9 cellular contexts compared by ENCODE assay signal in genomic region chr3:194130807-194131589, GRCh38. TPM values are rescaled to one million over a fixed set of nuclear protein-coding genes. Genes with fewer than 3 reads are reported as not detected.
DNase-seq lines count a peak whose midpoint lies in the region; ATAC-seq and TF ChIP-seq lines count a peak whose summit lies in the region.
"Had no signal": no experiment of that assay in that cellular context is flagged by ENCODE, and none has a peak within 500 bp of the region (broad histone marks: within the 10 kb centered on the region; RNA-seq: fewer than 3 reads in every experiment).

No MANE protein-coding gene starts in this region.

- H3K27ac ChIP-seq in PC-9, result peak overlapping the region; percentile 81
- H3K27ac ChIP-seq in lung (ENCODE audit: low read depth in 1 of 2, low read length in 1 of 2), result no peak overlapping the region

- 49 to 70% methylated on average over 19 of the region's 19 CpGs for WGBS in lung, 2 donors

- intact Hi-C loops in PC-9 (cut with micrococcal nuclease; ENCODE audit: unreplicated experiment), result loop anchor here (1.0 to 5.0 kb wide), 4 partner anchors 19 to 539 kb away; partner anchors contain the start of gene OPA1
- intact Hi-C loops in CD14-positive monocyte (cut with micrococcal nuclease), result no loop called here

- peak; percentile 8 for DNase-seq in EH (ENCODE audit: low read depth)
- peak; percentile 82 to 100 for DNase-seq in PC-9
- peak; percentile 35 for DNase-seq in lung (ENCODE audit: low spot score)
- DNase-seq in activated gamma-delta T cell (lab: John Stamatoyannopoulos, UW), result no peak
- no peak for DNase-seq in CD14-positive monocyte (ENCODE audit: low spot score)

- peaks cover 8 to 9% of the 10 kb centered on the region in 2 donors for H3K36me3 Mint-ChIP-seq in CD14-positive monocyte

- POLR2A ChIA-PET in PC-9 (lab: Charles Lee; ENCODE audit: unreplicated experiment), result interaction anchor here (0.5 to 1.3 kb wide), 25 partner anchors 9 to 878 kb away, joined by 3 to 68 read pairs (median 7); no protein-coding TSS in a partner anchor

- BruUV-seq in PC-9 (replicated peaks; lab: Mats Ljungman, UMichigan), result no TSS peak

- H3K27me3 ChIP-seq in PC-9 (ENCODE audit: insufficient read depth, low read depth) (no peaks in the 10 kb centered on the region), lung (ENCODE audit: control insufficient read depth, insufficient read depth) (no peaks in the 10 kb centered on the region)

- H3K27me3 Mint-ChIP-seq in CD14-positive monocyte (ENCODE audit: low read depth in 3 of 3), result peaks cover 63 to 84% (median 64%) of the 10 kb centered on the region in 3 donors

- peak overlapping the region; percentile 86 for H3K4me2 ChIP-seq in PC-9

- H3K4me1 ChIP-seq in PC-9 (replicated peaks; ENCODE audit: insufficient read depth), result peaks cover 58% of the 10 kb centered on the region
- peaks cover 0 to 7% of the 10 kb centered on the region in 2 donors for H3K4me1 ChIP-seq in lung (ENCODE audit: control insufficient read depth in 2 of 2, insufficient read depth in 2 of 2, low read length in 2 of 2)

- peaks cover 14% of the 10 kb centered on the region for H3K4me1 Mint-ChIP-seq in CD14-positive monocyte

- CTCF ChIA-PET in PC-9 (lab: Charles Lee), result interaction anchor here (0.6 to 1.9 kb wide), 12 partner anchors 26 to 1318 kb away, joined by 3 to 17 read pairs (median 8); no protein-coding TSS in a partner anchor

- H3K9me3 ChIP-seq in PC-9 (ENCODE audit: insufficient read depth, low read depth), result no peaks in the 10 kb centered on the region
- H3K9me3 ChIP-seq in lung (ENCODE audit: control insufficient read depth in 2 of 2, insufficient read depth in 1 of 2, low read length in 1 of 2), result no peaks in the 10 kb centered on the region
- H3K9me3 ChIP-seq: heart left ventricle had no signal

- no peak overlapping the region for H3K27ac Mint-ChIP-seq in CD14-positive monocyte

- H3K79me2 ChIP-seq in PC-9 (ENCODE audit: low read depth), result peaks cover 7% of the 10 kb centered on the region

- TF ChIP-seq CTCF in PC-9 (conservative IDR thresholded peaks at IDR 0.05), result no peak
- TF ChIP-seq CTCF in lung (IDR thresholded peaks at IDR 0.05; ENCODE audit: control extremely low read depth, extremely low read depth), result no peak
- TF ChIP-seq CTCF in CD14-positive monocyte (IDR thresholded peaks at IDR 0.05), result no peak

- H3K9me2 ChIP-seq in PC-9 (ENCODE audit: insufficient read depth), result no peaks in the 10 kb centered on the region

- ATAC-seq in GM19455 (IDR thresholded peaks at IDR 0.05; ENCODE audit: unreplicated experiment) (peak; percentile 50), HG03469 (IDR thresholded peaks at IDR 0.05; ENCODE audit: unreplicated experiment) (peak; percentile 36), lung (ENCODE audit: insufficient read depth, low FRiP score) (no peak), HG03025 (IDR thresholded peaks at IDR 0.05; ENCODE audit: low FRiP score, unreplicated experiment) (no peak)
- ATAC-seq: heart left ventricle had no signal

- H4K20me1 ChIP-seq in PC-9 (ENCODE audit: insufficient read depth), result no peaks in the 10 kb centered on the region

- H3K4me3 Mint-ChIP-seq in CD14-positive monocyte, result peak overlapping the region in 1 of 2 donors; percentile 64

- H3K36me3 ChIP-seq in PC-9 (ENCODE audit: low read depth) (no peaks in the 10 kb centered on the region), lung (ENCODE audit: control insufficient read depth in 2 of 2, insufficient read depth in 2 of 2, low read length in 2 of 2) (no peaks in the 10 kb centered on the region)
- H3K36me3 ChIP-seq: heart left ventricle had no signal

- H2AFZ ChIP-seq in PC-9, result no peak overlapping the region

- peaks cover 0 to 15% (median 13%) of the 10 kb centered on the region in 7 donors for H3K9me3 Mint-ChIP-seq in CD14-positive monocyte

- peaks cover 53% of the 10 kb centered on the region for H3F3A ChIP-seq in PC-9 (ENCODE audit: insufficient read depth, low read depth)

- H3K4me3 ChIP-seq in PC-9 (peak overlapping the region; percentile 26; the same call in 1 of the 2 replicates), lung (no peak overlapping the region)
- H3K4me3 ChIP-seq: heart left ventricle had no signal

RNA-seq across cellular contexts. Expression of gene HES1, which starts 5.0 kb away (rescaled TPM):
- total RNA-seq in PC-9 (2021) (66.5 and 97.8 TPM in 2 replicates), lung (10 to 100 TPM; 30.8 to 70.6 TPM)
- polyA plus RNA-seq in lung (10 to 100 TPM; 16.5 to 24.3 TPM), CD14-positive monocyte (under 1 TPM; 0.17 to 0.26 TPM)

Comparison
In these comparisons a context has a peak if more than half of its experiments do, and no peak if none do; other contexts are left out.
1. DNase-seq: peak in EH (single experiment), PC-9 (2 of 2) and lung (single experiment); none in activated gamma-delta T cell (single experiment) and CD14-positive monocyte (single experiment).
2. ATAC-seq: peak in GM19455 (single experiment) and HG03469 (single experiment); none in lung (single experiment) and HG03025 (single experiment).